In genomic region chr5:113433862-113434612, GRCh38 we compare ENCODE assay signal across 31 cellular contexts. TPM values are rescaled to one million over a fixed set of nuclear protein-coding genes. Genes with fewer than 3 reads are reported as not detected.
"Had no signal": no experiment of that assay in that cellular context is flagged by ENCODE, and none has a peak within 500 bp of the region (broad histone marks: within the 10 kb centered on the region; RNA-seq: fewer than 3 reads in every experiment).

No MANE protein-coding gene starts in this region.

- H3K36me3 Mint-ChIP-seq: naive thymus-derived CD8-positive, alpha-beta T cell; natural killer cell treated with Interleukin-12 subunit alpha and Interleukin-12 subunit beta and Interleukin-15 and Interleukin-18, amount 100 ng/mL, for 72 hours; stimulated activated effector memory CD8-positive, alpha-beta T cell treated with anti-CD3 and anti-CD28 coated beads, Interleukin-12 subunit alpha, Interleukin-12 subunit beta, amount 100 ng/mL, for 72 hours; stimulated activated naive B cell treated with anti-CD40 and anti-IgM and Interleukin-4, amounts not matched to agents 10 μg/mL and 1 μg/mL and 100 μg/mL, for 72 hours; type B pancreatic cell had no signal

- ATAC-seq: naive thymus-derived CD8-positive, alpha-beta T cell; natural killer cell treated with Interleukin-12 subunit alpha and Interleukin-12 subunit beta and Interleukin-15 and Interleukin-18, amount 100 ng/mL, for 72 hours; psoas muscle; right lobe of liver; stimulated activated effector memory CD8-positive, alpha-beta T cell treated with anti-CD3 and anti-CD28 coated beads, Interleukin-12 subunit alpha, Interleukin-12 subunit beta, amount 100 ng/mL, for 72 hours; stimulated activated naive B cell treated with anti-CD40 and anti-IgM and Interleukin-4, amounts not matched to agents 10 μg/mL and 1 μg/mL and 100 μg/mL, for 72 hours; upper lobe of right lung had no signal

- DNase-seq: naive thymus-derived CD8-positive, alpha-beta T cell; nephron progenitor cell; occipital lobe; ovary; psoas muscle; sigmoid colon; small intestine; stimulated activated CD4-positive, alpha-beta T cell treated with anti-CD3 and anti-CD28 coated beads, Interleukin-15, amount 100 ng/mL, for 24 hours; stimulated activated CD4-positive, alpha-beta T cell treated with anti-CD3 and anti-CD28 coated beads, Interleukin-2, amount 100 ng/mL, for 24 hours; stimulated activated CD4-positive, alpha-beta T cell treated with anti-CD3 and anti-CD28 coated beads, Interleukin-2, amount 100 ng/mL, for 48 hours; stimulated activated CD4-positive, alpha-beta T cell treated with anti-CD3 and anti-CD28 coated beads, Interleukin-4, amount 100 ng/mL, for 24 hours; stimulated activated naive B cell treated with anti-CD40 and anti-IgM and Interleukin-4, amounts not matched to agents 10 μg/mL and 1 μg/mL and 100 μg/mL, for 72 hours; stimulated activated naive CD4-positive, alpha-beta T cell treated with Interleukin-2 at 50 U/mL for 16 hours; stomach; thyroid gland; upper lobe of right lung; uterus had no signal

- H3K4me3 Mint-ChIP-seq: naive thymus-derived CD8-positive, alpha-beta T cell; natural killer cell treated with Interleukin-12 subunit alpha and Interleukin-12 subunit beta and Interleukin-15 and Interleukin-18, amount 100 ng/mL, for 72 hours; nephron progenitor cell; neural crest cell; stimulated activated effector memory CD8-positive, alpha-beta T cell treated with anti-CD3 and anti-CD28 coated beads, Interleukin-12 subunit alpha, Interleukin-12 subunit beta, amount 100 ng/mL, for 72 hours; stimulated activated naive B cell treated with anti-CD40 and anti-IgM and Interleukin-4, amounts not matched to agents 10 μg/mL and 1 μg/mL and 100 μg/mL, for 72 hours; stimulated activated naive CD8-positive, alpha-beta T cell treated with anti-CD3 and anti-CD28 coated beads, Interleukin-15, Interleukin-2, amounts not matched to agents 100 ng/mL and 50 ng/mL, for 24 hours; type B pancreatic cell had no signal

- H2AFZ ChIP-seq: parathyroid adenoma had no signal

- H3K27ac Mint-ChIP-seq: naive thymus-derived CD8-positive, alpha-beta T cell; natural killer cell treated with Interleukin-12 subunit alpha and Interleukin-12 subunit beta and Interleukin-15 and Interleukin-18, amount 100 ng/mL, for 72 hours; nephron progenitor cell; progenitor cell of endocrine pancreas; stimulated activated effector memory CD8-positive, alpha-beta T cell treated with anti-CD3 and anti-CD28 coated beads, Interleukin-12 subunit alpha, Interleukin-12 subunit beta, amount 100 ng/mL, for 72 hours; stimulated activated naive B cell treated with anti-CD40 and anti-IgM and Interleukin-4, amounts not matched to agents 10 μg/mL and 1 μg/mL and 100 μg/mL, for 72 hours; stimulated activated naive CD8-positive, alpha-beta T cell treated with anti-CD3 and anti-CD28 coated beads, Interleukin-15, Interleukin-2, amounts not matched to agents 100 ng/mL and 50 ng/mL, for 24 hours; type B pancreatic cell had no signal

- H3K9me3 Mint-ChIP-seq: naive thymus-derived CD8-positive, alpha-beta T cell; natural killer cell treated with Interleukin-12 subunit alpha and Interleukin-12 subunit beta and Interleukin-15 and Interleukin-18, amount 100 ng/mL, for 72 hours; nephron progenitor cell; neural crest cell; stimulated activated effector memory CD8-positive, alpha-beta T cell treated with anti-CD3 and anti-CD28 coated beads, Interleukin-12 subunit alpha, Interleukin-12 subunit beta, amount 100 ng/mL, for 72 hours; stimulated activated naive CD8-positive, alpha-beta T cell treated with anti-CD3 and anti-CD28 coated beads, Interleukin-15, Interleukin-2, amounts not matched to agents 100 ng/mL and 50 ng/mL, for 24 hours; type B pancreatic cell had no signal

- H3K4me1 ChIP-seq: parathyroid adenoma, psoas muscle, right lobe of liver, sigmoid colon, thyroid gland, tibial nerve, upper lobe of right lung, uterus had no signal

- H3K9ac ChIP-seq: parathyroid adenoma had no signal

- H3K4me3 ChIP-seq: ovary, psoas muscle, right lobe of liver, sigmoid colon, stomach, thoracic aorta, thyroid gland, tibial nerve, upper lobe of right lung, uterus had no signal

- H3K9me3 ChIP-seq: ovary, psoas muscle, right lobe of liver, sigmoid colon, stomach, thoracic aorta, thyroid gland, tibial nerve, upper lobe of right lung, uterus had no signal

- H3K27me3 ChIP-seq: ovary, right lobe of liver, sigmoid colon, stomach, thyroid gland, tibial nerve, upper lobe of right lung, uterus had no signal

- H3K27ac ChIP-seq: ovary, parathyroid adenoma, psoas muscle, right lobe of liver, sigmoid colon, stomach, thoracic aorta, thyroid gland, tibial nerve, upper lobe of right lung, uterus had no signal

- H3K27me3 Mint-ChIP-seq: progenitor cell of endocrine pancreas; stimulated activated naive CD8-positive, alpha-beta T cell treated with anti-CD3 and anti-CD28 coated beads, Interleukin-15, Interleukin-2, amounts not matched to agents 100 ng/mL and 50 ng/mL, for 24 hours; type B pancreatic cell had no signal

- H3K36me3 ChIP-seq: ovary, right lobe of liver, sigmoid colon, stomach, thoracic aorta, thyroid gland, tibial nerve, upper lobe of right lung, uterus had no signal

- H3K4me1 Mint-ChIP-seq: naive thymus-derived CD8-positive, alpha-beta T cell; neural crest cell; stimulated activated effector memory CD8-positive, alpha-beta T cell treated with anti-CD3 and anti-CD28 coated beads, Interleukin-12 subunit alpha, Interleukin-12 subunit beta, amount 100 ng/mL, for 72 hours; stimulated activated naive B cell treated with anti-CD40 and anti-IgM and Interleukin-4, amounts not matched to agents 10 μg/mL and 1 μg/mL and 100 μg/mL, for 72 hours had no signal

RNA-seq across cellular contexts. Expression of gene TSSK1B, which starts 0.8 kb away (rescaled TPM):
- total RNA-seq: naive thymus-derived CD8-positive, alpha-beta T cell; natural killer cell treated with Interleukin-12 subunit alpha and Interleukin-12 subunit beta and Interleukin-15 and Interleukin-18, amount 100 ng/mL, for 72 hours; psoas muscle; right lobe of liver; sigmoid colon; skeletal muscle tissue; subcutaneous adipose tissue; temporal lobe; thoracic aorta; upper lobe of right lung had no signal
- polyA plus RNA-seq: naive thymus-derived CD8-positive, alpha-beta T cell; ovary; psoas muscle; sigmoid colon; small intestine; stomach; urinary bladder had no signal
